1 cellular context compared by ENCODE assay signal in the genomic region with DNA sequence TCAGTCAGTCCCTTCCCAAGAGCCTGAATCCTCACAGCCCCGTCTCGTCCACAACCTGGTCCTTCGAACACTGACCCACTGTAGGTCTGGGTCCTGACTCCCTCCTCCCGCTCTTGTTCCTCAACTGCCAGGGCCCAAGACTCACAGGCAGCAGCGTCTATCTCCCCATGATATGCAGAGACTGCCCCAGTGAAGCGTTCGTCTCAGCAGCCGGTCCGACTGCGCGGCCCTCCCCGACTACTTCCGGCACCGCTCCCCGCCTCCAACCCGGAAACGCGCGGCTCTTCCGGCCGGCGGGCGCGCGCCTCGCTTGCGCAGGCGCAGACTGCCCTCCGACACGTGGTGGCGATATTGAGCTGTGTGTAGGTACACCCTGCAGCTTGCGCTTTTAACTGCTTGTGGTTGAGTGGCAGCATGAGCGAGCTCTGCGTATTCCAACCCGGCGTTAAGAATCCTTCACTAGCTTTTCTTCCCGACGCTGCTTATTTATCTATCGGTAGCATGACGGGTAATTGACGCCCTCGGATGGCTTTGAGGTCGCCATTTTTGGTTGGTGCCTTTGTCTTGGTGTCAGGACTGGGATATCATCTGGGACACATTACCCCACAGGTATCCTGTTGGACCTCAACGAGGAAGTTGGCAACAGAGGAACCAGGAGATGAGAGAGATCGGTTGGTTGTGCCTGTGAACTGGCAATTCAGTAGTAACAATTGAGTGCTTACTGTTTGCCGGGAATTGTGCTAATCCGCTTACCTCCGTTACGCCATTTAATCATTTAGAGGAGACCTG.
TF ChIP-seq lines count a peak whose summit lies in the region.

TAF12 (minus strand) TSS at position 221 of the 789 bp plus-strand sequence. CDS start 20,986 bp downstream, outside the sequence.

TF ChIP-seq in K562, 482 proteins besides CTCF, POLR2A, EP300 and RAD21 (continued from another document and continues in another):
- TF ChIP-seq SUPT5H (IDR thresholded peaks at IDR 0.05) (peak; percentile 99), PHF8 (IDR thresholded peaks at IDR 0.05; ENCODE audit: borderline replicate concordance, low read length) (peak; percentile 98), MYNN (IDR thresholded peaks at IDR 0.05) (no peak; the same call in 1 of the 2 replicates), MYNN (CRISPR knock-in tag; IDR thresholded peaks at IDR 0.05) (no peak), XRCC4 (IDR thresholded peaks at IDR 0.05; ENCODE audit: extremely low read depth, insufficient read depth, insufficient read length) (no peak), CTCFL (IDR thresholded peaks at IDR 0.05; ENCODE audit: borderline replicate concordance, insufficient read depth, low read depth, low read length, poor library complexity, severe bottlenecking) (no peak), PYGO2 (tag; IDR thresholded peaks at IDR 0.05) (0 out of 2 replicates have a peak, but pooled peaks have one; percentile 63), CEBPG (CRISPR knock-in tag; IDR thresholded peaks at IDR 0.05) (no peak; the same call in 1 of the 2 replicates), CEBPG (tag; conservative IDR thresholded peaks at IDR 0.05 in 1 of 2, IDR thresholded peaks at IDR 0.05 in 1 of 2) (no peak), ETV1 (tag; conservative IDR thresholded peaks at IDR 0.05; ENCODE audit: low read depth) (peak; percentile 94), TAF1 (IDR thresholded peaks at IDR 0.05; ENCODE audit: control insufficient read depth, extremely low read depth, insufficient read depth, low read length, severe bottlenecking) (peak; percentile 99), RBM39 (optimal IDR thresholded peaks at IDR 0.05; ENCODE audit: low read depth, low read length) (no peak), MBD1 (CRISPR knock-in tag; IDR thresholded peaks at IDR 0.05) (no peak), ZNF431 (CRISPR knock-in tag; IDR thresholded peaks at IDR 0.05) (peak; percentile 31; the same call in 1 of the 2 replicates), RBFOX2 (IDR thresholded peaks at IDR 0.05; ENCODE audit: low read depth, low read length) (peak; percentile 100), SMC3 (conservative IDR thresholded peaks at IDR 0.05; ENCODE audit: insufficient read depth, low read depth, low read length) (peak; percentile 51), NR4A1 (CRISPR knock-in tag; IDR thresholded peaks at IDR 0.05) (no peak), NR4A1 (tag; IDR thresholded peaks at IDR 0.05) (no peak), FOXA3 (CRISPR knock-in tag; conservative IDR thresholded peaks at IDR 0.05 in 1 of 2, IDR thresholded peaks at IDR 0.05 in 1 of 2) (peak; percentile 53 to 79; a peak in 3 of 4 replicates), HMBOX1 (IDR thresholded peaks at IDR 0.05) (peak; percentile 48; the same call in 1 of the 2 replicates), POU5F1 (IDR thresholded peaks at IDR 0.05; ENCODE audit: borderline replicate concordance, low read depth, low read length, partially characterized antibody) (peak; percentile 19), ARID1B (IDR thresholded peaks at IDR 0.05) (peak; percentile 51; the same call in 1 of the 2 replicates), OTX1 (CRISPR knock-in tag; IDR thresholded peaks at IDR 0.05) (peak; percentile 90), NR2C2 (CRISPR knock-in tag; IDR thresholded peaks at IDR 0.05) (peak; percentile 54; the same call in 1 of the 2 replicates), NR2C2 (tag; IDR thresholded peaks at IDR 0.05) (peak; percentile 89), ZFP91 (CRISPR knock-in tag; IDR thresholded peaks at IDR 0.05) (peak; percentile 2), FOXJ3 (CRISPR knock-in tag; IDR thresholded peaks at IDR 0.05) (no peak), SMAD1 (IDR thresholded peaks at IDR 0.05; ENCODE audit: low read depth, low read length, partially characterized antibody) (no peak), ASH1L (IDR thresholded peaks at IDR 0.05; ENCODE audit: borderline replicate concordance, low read depth, partially characterized antibody) (peak; percentile 64), KDM5B (IDR thresholded peaks at IDR 0.05; ENCODE audit: insufficient replicate concordance, low read depth, low read length) (peak; percentile 100), TSC22D4 (tag; IDR thresholded peaks at IDR 0.05) (no peak), NFE2 (IDR thresholded peaks at IDR 0.05; ENCODE audit: low read depth) (peak; percentile 35; the same call in 1 of the 2 replicates), CBX3 (IDR thresholded peaks at IDR 0.05; ENCODE audit: borderline replicate concordance in 1 of 2, low read length in 2 of 2) (peak in 1 of 2 experiments; percentile 89; a peak in 2 of 3 replicates), ATF4 (CRISPR knock-in tag; IDR thresholded peaks at IDR 0.05) (no peak), ZNF766 (CRISPR knock-in tag; conservative IDR thresholded peaks at IDR 0.05) (peak; percentile 80), STAT5B (CRISPR knock-in tag; IDR thresholded peaks at IDR 0.05) (no peak), CREBBP (IDR thresholded peaks at IDR 0.05; ENCODE audit: low read depth, low read length) (no peak), BRD4 (IDR thresholded peaks at IDR 0.05) (peak; percentile 95), MCM5 (IDR thresholded peaks at IDR 0.05; ENCODE audit: low read depth) (no peak), GATAD2A (IDR thresholded peaks at IDR 0.05) (no peak), TCF7L2 (IDR thresholded peaks at IDR 0.05; ENCODE audit: low read depth, low read length) (no peak), PRMT5 (CRISPR knock-in tag; IDR thresholded peaks at IDR 0.05) (no peak), ETS1 (conservative IDR thresholded peaks at IDR 0.05; ENCODE audit: control insufficient read depth, low read depth, low read length) (peak; percentile 81; the same call in 1 of the 2 replicates), MNT (conservative IDR thresholded peaks at IDR 0.05) (peak; percentile 100), ARID2 (IDR thresholded peaks at IDR 0.05) (no peak; the same call in 1 of the 2 replicates), MAX (CRISPR knock-in tag; IDR thresholded peaks at IDR 0.05) (peak; percentile 97), CBX5 (IDR thresholded peaks at IDR 0.05; ENCODE audit: borderline replicate concordance, low read depth) (0 out of 2 replicates have a peak, but pooled peaks have one; percentile 40), SPI1 (IDR thresholded peaks at IDR 0.05; ENCODE audit: borderline replicate concordance, low read depth, low read length) (no peak), ZNF436 (CRISPR knock-in tag; IDR thresholded peaks at IDR 0.05) (0 out of 2 replicates have a peak, but pooled peaks have one; percentile 60)
- TF ChIP-seq, protein P1, sequence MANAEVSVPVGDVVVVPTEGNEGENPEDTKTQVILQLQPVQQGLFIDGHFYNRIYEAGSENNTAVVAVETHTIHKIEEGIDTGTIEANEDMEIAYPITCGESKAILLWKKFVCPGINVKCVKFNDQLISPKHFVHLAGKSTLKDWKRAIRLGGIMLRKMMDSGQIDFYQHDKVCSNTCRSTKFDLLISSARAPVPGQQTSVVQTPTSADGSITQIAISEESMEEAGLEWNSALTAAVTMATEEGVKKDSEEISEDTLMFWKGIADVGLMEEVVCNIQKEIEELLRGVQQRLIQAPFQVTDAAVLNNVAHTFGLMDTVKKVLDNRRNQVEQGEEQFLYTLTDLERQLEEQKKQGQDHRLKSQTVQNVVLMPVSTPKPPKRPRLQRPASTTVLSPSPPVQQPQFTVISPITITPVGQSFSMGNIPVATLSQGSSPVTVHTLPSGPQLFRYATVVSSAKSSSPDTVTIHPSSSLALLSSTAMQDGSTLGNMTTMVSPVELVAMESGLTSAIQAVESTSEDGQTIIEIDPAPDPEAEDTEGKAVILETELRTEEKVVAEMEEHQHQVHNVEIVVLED (CRISPR knock-in tag; IDR thresholded peaks at IDR 0.05), result peak; percentile 28; the same call in 1 of the 2 replicates
- TF ChIP-seq, protein P2, sequence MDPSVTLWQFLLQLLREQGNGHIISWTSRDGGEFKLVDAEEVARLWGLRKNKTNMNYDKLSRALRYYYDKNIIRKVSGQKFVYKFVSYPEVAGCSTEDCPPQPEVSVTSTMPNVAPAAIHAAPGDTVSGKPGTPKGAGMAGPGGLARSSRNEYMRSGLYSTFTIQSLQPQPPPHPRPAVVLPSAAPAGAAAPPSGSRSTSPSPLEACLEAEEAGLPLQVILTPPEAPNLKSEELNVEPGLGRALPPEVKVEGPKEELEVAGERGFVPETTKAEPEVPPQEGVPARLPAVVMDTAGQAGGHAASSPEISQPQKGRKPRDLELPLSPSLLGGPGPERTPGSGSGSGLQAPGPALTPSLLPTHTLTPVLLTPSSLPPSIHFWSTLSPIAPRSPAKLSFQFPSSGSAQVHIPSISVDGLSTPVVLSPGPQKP (CRISPR knock-in tag; IDR thresholded peaks at IDR 0.05), result no peak
